Comparison of ENCODE assay signal across 9 cellular contexts in genomic region chr19:41646589-41647204, GRCh38. TPM values are rescaled to one million over a fixed set of nuclear protein-coding genes. Genes with fewer than 3 reads are reported as not detected.
DNase-seq lines count a peak whose midpoint lies in the region; ATAC-seq, FAIRE-seq and TF ChIP-seq lines count a peak whose summit lies in the region.
"Had no signal": no experiment of that assay in that cellular context is flagged by ENCODE, and none has a peak within 500 bp of the region (broad histone marks: within the 10 kb centered on the region; RNA-seq: fewer than 3 reads in every experiment).

No MANE protein-coding gene starts in this region.

- H3K4me1 ChIP-seq in RWPE2 (ENCODE audit: insufficient read depth, poor library complexity, severe bottlenecking) = no peaks in the 10 kb centered on the region

- peaks cover 2% of the 10 kb centered on the region for H3K27me3 ChIP-seq in RWPE2 (ENCODE audit: insufficient read depth, poor library complexity, severe bottlenecking)
- H3K27me3 ChIP-seq: stomach had no signal

- no peaks in the 10 kb centered on the region for H3K36me3 ChIP-seq in RWPE2 (ENCODE audit: low read depth)
- H3K36me3 ChIP-seq: stomach had no signal

- DNase-seq in GM12865 (ENCODE audit: low read depth) (peak; percentile 12), RWPE2 (ENCODE audit: low spot score) (no peak), cardiac fibroblast (ENCODE audit: low read depth in 2 of 2) (peak; percentile 3 to 22), cerebellum (ENCODE audit: low spot score) (no peak), kidney tubule cell (ENCODE audit: low spot score) (no peak), GM12892 (ENCODE audit: insufficient read length) (no peak), pons (ENCODE audit: low spot score) (no peak)
- peak; percentile 31 to 53 for DNase-seq in stimulated activated CD4-positive, alpha-beta T cell treated with anti-CD3 and anti-CD28 coated beads, Interleukin-1b, Interleukin-23, amount 100 ng/mL, for 4 hours (ENCODE audit: low read depth in 2 of 2)
- DNase-seq: stomach had no signal

- TF ChIP-seq POLR2A in GM12892 (IDR thresholded peaks at IDR 0.05; ENCODE audit: low read depth, low read length) = no peak

- H3K4me3 ChIP-seq in GM12865 (ENCODE audit: low read depth, low read length) (no peak overlapping the region), RWPE2 (ENCODE audit: severe bottlenecking) (no peak overlapping the region), cardiac fibroblast (replicated peaks in 1 of 2; ENCODE audit: low read depth in 2 of 2, low read length in 2 of 2) (no peak overlapping the region)
- H3K4me3 ChIP-seq: stomach had no signal

- no peak for FAIRE-seq in GM12892 (lab: Jason Lieb, UNC)

- no peaks in the 10 kb centered on the region for H3K9me3 ChIP-seq in RWPE2 (ENCODE audit: severe bottlenecking)
- H3K9me3 ChIP-seq: stomach had no signal

- no peak overlapping the region for H3K27ac ChIP-seq in RWPE2 (ENCODE audit: poor library complexity, severe bottlenecking)
- H3K27ac ChIP-seq: stomach had no signal

- TF ChIP-seq CTCF in GM12865 (IDR thresholded peaks at IDR 0.05; ENCODE audit: insufficient read depth, low read depth, low read length, missing control alignments) (peak; percentile 44), RWPE2 (IDR thresholded peaks at IDR 0.05; ENCODE audit: poor library complexity, severe bottlenecking) (peak; percentile 42), cardiac fibroblast (IDR thresholded peaks at IDR 0.05; ENCODE audit: low read depth, low read length) (peak; percentile 51)

- ATAC-seq in RWPE2 (ENCODE audit: low read depth) = no peak

RNA-seq across cellular contexts. Expression of gene CEACAM4, which starts 19.8 kb away (rescaled TPM):
- not detected for total RNA-seq in cerebellum
- polyA plus RNA-seq in GM12892 (2012; ENCODE audit: missing spikeins) = not detected

RNA-seq across cellular contexts. Expression of gene CEACAM7, which starts 41.4 kb away (rescaled TPM):
- total RNA-seq in cerebellum = 0.36 TPM
- not detected for polyA plus RNA-seq in GM12892 (2012; ENCODE audit: missing spikeins)

Comparison
In these comparisons a context has a peak if more than half of its experiments do, and no peak if none do; other contexts are left out.
1. DNase-seq: peak in GM12865 (single experiment), cardiac fibroblast (2 of 2) and stimulated activated CD4-positive, alpha-beta T cell treated with anti-CD3 and anti-CD28 coated beads, Interleukin-1b, Interleukin-23, amount 100 ng/mL, for 4 hours (2 of 2); none in RWPE2 (single experiment), cerebellum (single experiment), kidney tubule cell (single experiment), GM12892 (single experiment) and pons (single experiment).
2. Peak in every context shown above with its lines, with median percentiles within 50 percentile points of each other: CTCF ChIP-seq.